8 cellular contexts compared by ENCODE assay signal in genomic region chr5:134223406-134224251, GRCh38.
DNase-seq lines count a peak whose midpoint lies in the region; ATAC-seq and TF ChIP-seq lines count a peak whose summit lies in the region.

No MANE protein-coding gene starts in this region.

- no peak for ATAC-seq in HG03039 (IDR thresholded peaks at IDR 0.05; ENCODE audit: unreplicated experiment)

- H3K27ac ChIP-seq in SU-DHL-6 (ENCODE audit: low read depth, low read length) (no peak overlapping the region), skin epidermis (peak overlapping the region in 7 of 21 experiments; percentile 14 to 100 (median 99))

- H3F3A ChIP-seq in SU-DHL-6 (ENCODE audit: insufficient read depth) = peaks cover 12% of the 10 kb centered on the region; the same call in 1 of the 2 replicates

- DNase-seq in DMS 273 (lab: John Stamatoyannopoulos, UW; ENCODE audit: unreplicated experiment) = peak; percentile 36
- no peak for DNase-seq in DMS 273 treated with DMSO at 0.1 percent for 48 hours (lab: John Stamatoyannopoulos, UW)
- peak in 1 of 2 donors; percentile 46 for DNase-seq in foreskin fibroblast
- no peak for DNase-seq in NCI-H524 treated with DMSO at 0.1 percent for 48 hours (lab: John Stamatoyannopoulos, UW)
- no peak for DNase-seq in NCI-H1092 (lab: John Stamatoyannopoulos, UW)

- peaks cover 73% of the 10 kb centered on the region for H3K79me2 ChIP-seq in SU-DHL-6 (ENCODE audit: insufficient read depth, low read length)

- TF ChIP-seq CTCF in SU-DHL-6 (IDR thresholded peaks at IDR 0.05; ENCODE audit: insufficient read depth, low read length, poor library complexity, severe bottlenecking) (no peak), foreskin fibroblast (IDR thresholded peaks at IDR 0.05; ENCODE audit: low read depth, low read length) (no peak)

- peaks cover 16% of the 10 kb centered on the region for H3K36me3 ChIP-seq in SU-DHL-6 (ENCODE audit: low read length)

- no peaks in the 10 kb centered on the region for H3K9me3 ChIP-seq in SU-DHL-6 (ENCODE audit: insufficient read depth, low read length)

- peak overlapping the region; percentile 100 for H3K9ac ChIP-seq in SU-DHL-6 (ENCODE audit: low read length)

- no peaks in the 10 kb centered on the region for H3K9me2 ChIP-seq in SU-DHL-6 (replicated peaks; ENCODE audit: insufficient read depth, low read length)

- peak overlapping the region; percentile 96 for H3K4me2 ChIP-seq in SU-DHL-6 (ENCODE audit: low read depth, low read length, poor library complexity, severe bottlenecking)

- H2AFZ ChIP-seq in SU-DHL-6 (ENCODE audit: low read depth, low read length, severe bottlenecking) = no peak overlapping the region

- peaks cover 44% of the 10 kb centered on the region for H4K20me1 ChIP-seq in SU-DHL-6 (ENCODE audit: low read depth, low read length)

- H3K27me3 ChIP-seq in SU-DHL-6 (ENCODE audit: low read length) = no peaks in the 10 kb centered on the region

- H3K4me3 ChIP-seq in SU-DHL-6 (ENCODE audit: insufficient read depth, low read length, poor library complexity, severe bottlenecking) = peak overlapping the region; percentile 87
- H3K4me3 ChIP-seq in foreskin fibroblast (ENCODE audit: low read depth in 1 of 2, low read length in 2 of 2) = peak overlapping the region; percentile 84 to 89
- peak overlapping the region; percentile 80 to 100 (median 91) for H3K4me3 ChIP-seq in skin epidermis
